ENCODE assay signal across 13 cellular contexts in genomic region chr17:79109584-79109983, GRCh38. TPM values are rescaled to one million over a fixed set of nuclear protein-coding genes. Genes with fewer than 3 reads are reported as not detected.
A peak's percentile ranks its signal among the peaks of the same experiment; 100 is the strongest.
DNase-seq lines count a peak whose midpoint lies in the region; ATAC-seq and TF ChIP-seq lines count a peak whose summit lies in the region.
"Had no signal": no experiment of that assay in that cellular context is flagged by ENCODE, and none has a peak within 500 bp of the region (broad histone marks: within the 10 kb centered on the region; RNA-seq: fewer than 3 reads in every experiment).

No MANE protein-coding gene starts in this region.

- H3K27me3 Mint-ChIP-seq in type B pancreatic cell: peaks cover 15% of the 10 kb centered on the region

- DNase-seq in NCI-H82 (lab: John Stamatoyannopoulos, UW) (peak; percentile 31), NCI-H82 treated with DMSO at 0.1 percent for 48 hours (lab: John Stamatoyannopoulos, UW; ENCODE audit: unreplicated experiment) (no peak), type B pancreatic cell (ENCODE audit: extremely low spot score, unreplicated experiment) (no peak), GM10248 (ENCODE audit: extremely low spot score) (no peak), ascending aorta (ENCODE audit: low spot score in 2 of 2) (no peak)
- DNase-seq: KBM-7; mesenchymal stem cell; NCI-H187 treated with DMSO at 0.1 percent for 48 hours; ovary; stimulated activated CD4-positive, alpha-beta T cell treated with anti-CD3 and anti-CD28 coated beads, Interleukin-12 subunit alpha, Interleukin-12 subunit beta, amount 100 ng/mL, for 4 hours had no signal

- H3K9ac ChIP-seq in Loucy (ENCODE audit: low read depth, low read length, poor library complexity, severe bottlenecking): no peak overlapping the region
- H3K9ac ChIP-seq in duodenal mucosa (ENCODE audit: low read depth in 1 of 2, low read length in 2 of 2): no peak overlapping the region

- CTCF ChIA-PET in GM10248 (lab: Yijun Ruan, JAX): interaction anchor here (0.8 kb wide), 1 partner anchor 22 kb away, joined by 3 read pairs; no protein-coding TSS in a partner anchor

- POLR2A ChIA-PET in GM10248 (lab: Yijun Ruan, JAX): no interaction called here

- no peaks in the 10 kb centered on the region for H3K36me3 Mint-ChIP-seq in type B pancreatic cell

- H3F3A ChIP-seq in Loucy (ENCODE audit: low read depth): no peaks in the 10 kb centered on the region

- no peak overlapping the region for H3K4me2 ChIP-seq in Loucy (ENCODE audit: low read depth, low read length, poor library complexity, severe bottlenecking)

- no peaks in the 10 kb centered on the region for H3K9me2 ChIP-seq in Loucy (replicated peaks; ENCODE audit: low read depth, low read length)

- H3K9me3 ChIP-seq in Loucy (ENCODE audit: insufficient read depth, low read depth, low read length) (no peaks in the 10 kb centered on the region), duodenal mucosa (ENCODE audit: control insufficient read depth in 1 of 2, low read length in 2 of 2) (no peaks in the 10 kb centered on the region), ascending aorta (no peaks in the 10 kb centered on the region)
- H3K9me3 ChIP-seq: ovary had no signal

- TF ChIP-seq CTCF in Loucy (conservative IDR thresholded peaks at IDR 0.05; ENCODE audit: low read length) (peak; percentile 32; the same call in 1 of the 2 replicates), type B pancreatic cell (conservative IDR thresholded peaks at IDR 0.05) (peak; percentile 45), GM10248 (IDR thresholded peaks at IDR 0.05; ENCODE audit: control extremely low read depth, extremely low read depth, low read depth, missing control alignments) (no peak), ascending aorta (IDR thresholded peaks at IDR 0.05) (no peak)

- no peaks in the 10 kb centered on the region for H3K79me2 ChIP-seq in Loucy (ENCODE audit: insufficient read depth, low read length)

- H3K27me3 ChIP-seq in Loucy (ENCODE audit: insufficient read depth, low read length, poor library complexity, severe bottlenecking) (no peaks in the 10 kb centered on the region), duodenal mucosa (ENCODE audit: control insufficient read depth in 1 of 2, insufficient read depth in 2 of 2, low read length in 2 of 2) (peaks cover 7 to 17% of the 10 kb centered on the region in 2 donors), ascending aorta (no peaks in the 10 kb centered on the region)
- H3K27me3 ChIP-seq: ovary had no signal

- ATAC-seq in GM19324 (IDR thresholded peaks at IDR 0.05; ENCODE audit: low FRiP score, unreplicated experiment): no peak

- H3K4me1 Mint-ChIP-seq in type B pancreatic cell (ENCODE audit: unreplicated experiment): peaks cover 5% of the 10 kb centered on the region

- H3K9me3 Mint-ChIP-seq in type B pancreatic cell: no peaks in the 10 kb centered on the region

- no peak overlapping the region for H3K27ac Mint-ChIP-seq in type B pancreatic cell

- H3K36me3 ChIP-seq in Loucy (ENCODE audit: insufficient read depth, low read length) (no peaks in the 10 kb centered on the region), duodenal mucosa (ENCODE audit: control insufficient read depth in 1 of 2, insufficient read depth in 2 of 2, low read length in 2 of 2) (no peaks in the 10 kb centered on the region), ascending aorta (no peaks in the 10 kb centered on the region)
- H3K36me3 ChIP-seq: ovary had no signal

- H3K4me1 ChIP-seq in Loucy (ENCODE audit: insufficient read depth, low read length, poor library complexity, severe bottlenecking): no peaks in the 10 kb centered on the region
- peaks cover 4 to 5% of the 10 kb centered on the region in 2 donors for H3K4me1 ChIP-seq in duodenal mucosa (ENCODE audit: control insufficient read depth in 1 of 2, insufficient read depth in 2 of 2, low read length in 2 of 2)
- H3K4me1 ChIP-seq in ascending aorta: peaks cover 4 to 5% of the 10 kb centered on the region in 2 donors

- H3K27ac ChIP-seq in duodenal mucosa (ENCODE audit: low read depth, low read length) (peak overlapping the region; percentile 3), ascending aorta (no peak overlapping the region)
- H3K27ac ChIP-seq: ovary had no signal

- intact Hi-C loops in ascending aorta (cut with DNase I): no loop called here

- no peak overlapping the region for H3K4me3 ChIP-seq in Loucy (ENCODE audit: low read length, poor library complexity, severe bottlenecking)
- no peak overlapping the region for H3K4me3 ChIP-seq in duodenal mucosa (ENCODE audit: low read depth in 1 of 2, low read length in 2 of 2)
- H3K4me3 ChIP-seq in ascending aorta: no peak overlapping the region
- H3K4me3 ChIP-seq: ovary had no signal

- no peak overlapping the region for H2AFZ ChIP-seq in Loucy (ENCODE audit: low read length)

- H3K4me3 Mint-ChIP-seq in type B pancreatic cell: no peak overlapping the region

- no peaks in the 10 kb centered on the region for H4K20me1 ChIP-seq in Loucy (ENCODE audit: insufficient read depth, low read length, poor library complexity, severe bottlenecking)

RNA-seq across cellular contexts. Expression of gene ENGASE, which starts 35.0 kb away (rescaled TPM):
- total RNA-seq in type B pancreatic cell (ENCODE audit: low replicate concordance): 45.0 and 72.6 TPM in 2 replicates
- 13.2 TPM for total RNA-seq in ascending aorta

Comparison
In these comparisons a context has a peak if more than half of its experiments do, and no peak if none do; other contexts are left out.
1. CTCF ChIP-seq: peak in Loucy (single experiment) and type B pancreatic cell (single experiment); none in GM10248 (single experiment) and ascending aorta (0 of 3).